8 cellular contexts compared by ENCODE assay signal in the genomic region with DNA sequence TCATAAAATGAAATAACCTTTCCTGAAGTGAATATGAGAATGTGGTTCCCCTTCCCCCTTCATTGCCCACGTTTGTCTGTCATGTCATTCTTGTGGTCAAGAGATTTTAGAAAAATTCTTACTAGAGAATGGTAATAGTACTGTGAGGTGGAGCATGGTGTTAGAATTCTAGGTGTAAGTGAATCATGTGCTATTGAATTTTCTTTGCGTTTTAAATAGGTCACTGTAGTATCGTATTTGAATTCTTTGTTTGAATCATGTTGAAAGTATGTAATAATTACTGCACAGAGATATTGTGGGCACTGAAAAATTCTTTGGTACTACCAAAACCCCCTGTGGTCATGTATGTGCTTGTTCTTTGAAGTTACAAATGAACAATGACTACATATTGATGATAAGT. TPM values are rescaled to one million over a fixed set of nuclear protein-coding genes. Genes with fewer than 3 reads are reported as not detected.
A peak's percentile ranks its signal among the peaks of the same experiment; 100 is the strongest.
DNase-seq lines count a peak whose midpoint lies in the region; ATAC-seq and TF ChIP-seq lines count a peak whose summit lies in the region.

No MANE protein-coding gene starts in this region.

- ATAC-seq in GM18909 (IDR thresholded peaks at IDR 0.05; ENCODE audit: poor library complexity, unreplicated experiment), result peak; percentile 67
- peak; percentile 52 for ATAC-seq in HG03108 (IDR thresholded peaks at IDR 0.05; ENCODE audit: unreplicated experiment)
- ATAC-seq in activated T-helper 17 cell treated with anti-CD3 and anti-CD28 coated beads, Interleukin-2, amount 50 U/mL, for 72 hours (replicated peaks), result peak; percentile 95

- peak overlapping the region; percentile 31 for H3K4me3 Mint-ChIP-seq in activated T-helper 17 cell treated with anti-CD3 and anti-CD28 coated beads, Interleukin-2, amount 50 U/mL, for 72 hours

- no peaks in the 10 kb centered on the region for H3K27me3 Mint-ChIP-seq in activated T-helper 17 cell treated with anti-CD3 and anti-CD28 coated beads, Interleukin-2, amount 50 U/mL, for 72 hours

- H2AFZ ChIP-seq in ACC112 (ENCODE audit: low read length, unreplicated experiment) (no peak overlapping the region), MM.1S (ENCODE audit: low read length) (no peak overlapping the region)

- H3K9me2 ChIP-seq in MM.1S (replicated peaks; ENCODE audit: insufficient read depth, low read length), result no peaks in the 10 kb centered on the region

- peak overlapping the region; percentile 44 for H3K27ac Mint-ChIP-seq in activated T-helper 17 cell treated with anti-CD3 and anti-CD28 coated beads, Interleukin-2, amount 50 U/mL, for 72 hours

- H3K79me2 ChIP-seq in ACC112 (ENCODE audit: control insufficient read depth, insufficient read depth, low read length, unreplicated experiment), result peaks cover 20% of the 10 kb centered on the region
- H3K79me2 ChIP-seq in MM.1S (ENCODE audit: low read length), result peaks cover 7% of the 10 kb centered on the region

- no peaks in the 10 kb centered on the region for H3K27me3 ChIP-seq in ACC112 (ENCODE audit: insufficient read depth, low read length)
- H3K27me3 ChIP-seq in MM.1S (replicated peaks; ENCODE audit: insufficient read depth, low read length), result no peaks in the 10 kb centered on the region

- peak overlapping the region; percentile 24 for H3K27ac ChIP-seq in ACC112 (ENCODE audit: low read depth, low read length)
- H3K27ac ChIP-seq in MM.1S (ENCODE audit: low read length), result no peak overlapping the region

- no peaks in the 10 kb centered on the region for H3K9me3 Mint-ChIP-seq in activated T-helper 17 cell treated with anti-CD3 and anti-CD28 coated beads, Interleukin-2, amount 50 U/mL, for 72 hours

- H3K4me1 Mint-ChIP-seq in activated T-helper 17 cell treated with anti-CD3 and anti-CD28 coated beads, Interleukin-2, amount 50 U/mL, for 72 hours, result peaks cover 35% of the 10 kb centered on the region

- H3K9ac ChIP-seq in MM.1S (ENCODE audit: low read length), result no peak overlapping the region

- no peaks in the 10 kb centered on the region for H3F3A ChIP-seq in MM.1S (ENCODE audit: insufficient read depth, low read length)

- no peaks in the 10 kb centered on the region for H3K9me3 ChIP-seq in MM.1S (replicated peaks; ENCODE audit: insufficient read depth, low read length)

- peaks cover 17% of the 10 kb centered on the region for H3K4me1 ChIP-seq in ACC112 (ENCODE audit: control insufficient read depth, insufficient read depth, low read length, unreplicated experiment)
- no peaks in the 10 kb centered on the region for H3K4me1 ChIP-seq in MM.1S (ENCODE audit: low read length)

- no peaks in the 10 kb centered on the region for H4K20me1 ChIP-seq in MM.1S (ENCODE audit: insufficient read depth, low read length)

- peak overlapping the region; percentile 5; the same call in 1 of the 2 replicates for H3K4me3 ChIP-seq in ACC112 (ENCODE audit: low read depth, low read length)
- H3K4me3 ChIP-seq in MM.1S (ENCODE audit: low read length), result no peak overlapping the region

- no peak for TF ChIP-seq CTCF in MM.1S (IDR thresholded peaks at IDR 0.05; ENCODE audit: low read length)

- H3K4me2 ChIP-seq in MM.1S (ENCODE audit: low read depth, low read length), result no peak overlapping the region

- H3K36me3 ChIP-seq in ACC112 (ENCODE audit: insufficient read depth, low read length) (peaks cover 22% of the 10 kb centered on the region), MM.1S (replicated peaks; ENCODE audit: insufficient read depth, low read length) (no peaks in the 10 kb centered on the region)

- H3K36me3 Mint-ChIP-seq in activated T-helper 17 cell treated with anti-CD3 and anti-CD28 coated beads, Interleukin-2, amount 50 U/mL, for 72 hours (ENCODE audit: low read depth), result peaks cover 69% of the 10 kb centered on the region

- DNase-seq in NCI-H1694 treated with DMSO at 0.1 percent for 48 hours (lab: John Stamatoyannopoulos, UW), result no peak
- no peak for DNase-seq in NCI-H2171 treated with DMSO at 0.1 percent for 48 hours (lab: John Stamatoyannopoulos, UW)
- no peak for DNase-seq in DMS153 (lab: John Stamatoyannopoulos, UW)
- no peak for DNase-seq in MM.1S

RNA-seq across cellular contexts. Expression of a gene that starts 49.9 kb away (rescaled TPM):
- 10 to 100 TPM; 50.3 to 89.9 TPM for total RNA-seq in activated T-helper 17 cell treated with anti-CD3 and anti-CD28 coated beads, Interleukin-2, amount 50 U/mL, for 72 hours
